Comparison of ENCODE assay signal across 19 cellular contexts in genomic region chr2:201413552-201413951, GRCh38. TPM values are rescaled to one million over a fixed set of nuclear protein-coding genes. Genes with fewer than 3 reads are reported as not detected.
DNase-seq lines count a peak whose midpoint lies in the region; ATAC-seq, FAIRE-seq and TF ChIP-seq lines count a peak whose summit lies in the region.
"Had no signal": no experiment of that assay in that cellular context is flagged by ENCODE, and none has a peak within 500 bp of the region (broad histone marks: within the 10 kb centered on the region; RNA-seq: fewer than 3 reads in every experiment).

No MANE protein-coding gene starts in this region.

- no peak for FAIRE-seq in K562 (lab: Jason Lieb, UNC)
- FAIRE-seq: colon, TTC549, urothelium cell line had no signal

- no peak for TF ChIP-seq RAD21 in K562 (CRISPR knock-in tag; conservative IDR thresholded peaks at IDR 0.05 in 1 of 2, IDR thresholded peaks at IDR 0.05 in 1 of 2)

- no peaks in the 10 kb centered on the region for H3K9me3 Mint-ChIP-seq in WTC11
- H3K9me3 Mint-ChIP-seq: activated T-cell treated with anti-CD3 and anti-CD28 coated beads, Interleukin-2, amount 50 U/mL, for 72 hours had no signal

- peak overlapping the region in 8 of 11 experiments; percentile 28 to 65 (median 48); a peak in 13 of 22 replicates for H3K27ac ChIP-seq in BLaER1 treated with 17β-estradiol and CSF1 and Interleukin-3, amounts not matched to agents 10 nM and 100 nM
- H3K27ac ChIP-seq in K562 (ENCODE audit: extremely low read depth, low read depth, low read length) (no peak overlapping the region), osteoblast (ENCODE audit: low read depth, low read length) (no peak overlapping the region)
- H3K27ac ChIP-seq: SK-N-MC had no signal

- no peaks in the 10 kb centered on the region for H3K9me1 ChIP-seq in K562 (ENCODE audit: control insufficient read depth, insufficient read depth, low read length)

- DNase-seq in K562 (ENCODE audit: extremely low read depth in 1 of 4, low spot score in 3 of 4) (no peak), osteoblast (ENCODE audit: insufficient read length, low spot score, missing footprints) (no peak), T-helper 1 cell (no peak), WTC11 (ENCODE audit: low spot score) (no peak), OCI-M2 (lab: John Stamatoyannopoulos, UW; ENCODE audit: unreplicated experiment) (no peak), posterior cingulate gyrus (no peak)
- DNase-seq: activated CD4-positive, alpha-beta T cell treated with anti-CD3 and anti-CD28 coated beads, Interleukin-2, amount 50 U/mL, for 48 hours; activated T-cell treated with anti-CD3 and anti-CD28 coated beads, Interleukin-2, amount 50 U/mL, for 72 hours; DMS 273 treated with DMSO at 0.1 percent for 48 hours; islet precursor cell; NCI-H2029 treated with DMSO at 0.1 percent for 48 hours; NCI-H510A treated with DMSO at 0.1 percent for 48 hours; stimulated activated naive B cell treated with anti-CD40 and anti-IgM and Interleukin-4, amounts not matched to agents 10 μg/mL and 1 μg/mL and 100 μg/mL, for 72 hours had no signal

- H3K27me3 ChIP-seq in BLaER1 treated with 17β-estradiol and CSF1 and Interleukin-3, amounts not matched to agents 10 nM and 100 nM, result no peaks in the 10 kb centered on the region
- H3K27me3 ChIP-seq in K562 (ENCODE audit: control insufficient read depth in 2 of 2, insufficient read depth in 2 of 2, low read length in 2 of 2) (no peaks in the 10 kb centered on the region), osteoblast (ENCODE audit: insufficient read depth, low read length) (no peaks in the 10 kb centered on the region)

- peak overlapping the region; percentile 12; the same call in 1 of the 2 replicates for H2AFZ ChIP-seq in K562 (ENCODE audit: low read depth, low read length)
- H2AFZ ChIP-seq in osteoblast (ENCODE audit: low read length), result no peak overlapping the region

- TF ChIP-seq EP300 in K562 (IDR thresholded peaks at IDR 0.05; ENCODE audit: low read length), result no peak

- H3K79me2 ChIP-seq in K562 (ENCODE audit: control insufficient read depth, insufficient read depth, low read length), result peaks cover 9% of the 10 kb centered on the region; the same call in 1 of the 3 replicates
- H3K79me2 ChIP-seq in osteoblast (ENCODE audit: insufficient read depth, low read length), result peaks cover 73% of the 10 kb centered on the region

- H3K4me2 ChIP-seq in BLaER1 treated with 17β-estradiol and CSF1 and Interleukin-3, amounts not matched to agents 10 nM and 100 nM, result peak overlapping the region; percentile 58 to 91 (median 76)
- H3K4me2 ChIP-seq in K562 (ENCODE audit: insufficient read depth, low read length) (no peak overlapping the region), osteoblast (ENCODE audit: insufficient read depth, low read length) (peak overlapping the region; percentile 65)

- peaks cover 29 to 54% (median 44%) of the 10 kb centered on the region in 10 experiments for H3K4me1 ChIP-seq in BLaER1 treated with 17β-estradiol and CSF1 and Interleukin-3, amounts not matched to agents 10 nM and 100 nM
- H3K4me1 ChIP-seq in K562 (replicated peaks in 1 of 2; ENCODE audit: control insufficient read depth in 2 of 2, insufficient read depth in 2 of 2, low read length in 2 of 2), result peaks cover 0 to 11% of the 10 kb centered on the region in 2 experiments; a peak in 2 of 5 replicates
- H3K4me1 ChIP-seq in osteoblast (ENCODE audit: insufficient read depth, low read length), result peaks cover 51% of the 10 kb centered on the region

- CTCF ChIA-PET in K562 (lab: Yijun Ruan, JAX; ENCODE audit: low intra/inter-chr PET ratio), result no interaction called here
- CTCF ChIA-PET in WTC11 (lab: Charles Lee), result no interaction called here

- 46% methylated on average over 4 of the region's 4 CpGs for WGBS in K562 (ENCODE audit: insufficient coverage, low coverage, missing lambda C conversion rate)

- TF ChIP-seq POLR2A in K562 (conservative IDR thresholded peaks at IDR 0.05), result no peak

- in situ Hi-C loops in K562 (cut with MboI), result no loop called here

- no peak overlapping the region for H3K4me3 Mint-ChIP-seq in WTC11
- H3K4me3 Mint-ChIP-seq: activated T-cell treated with anti-CD3 and anti-CD28 coated beads, Interleukin-2, amount 50 U/mL, for 72 hours; stimulated activated naive B cell treated with anti-CD40 and anti-IgM and Interleukin-4, amounts not matched to agents 10 μg/mL and 1 μg/mL and 100 μg/mL, for 72 hours had no signal

- peak overlapping the region in 3 of 10 experiments; percentile 27 to 44 (median 40); a peak in 5 of 20 replicates for H3K4me3 ChIP-seq in BLaER1 treated with 17β-estradiol and CSF1 and Interleukin-3, amounts not matched to agents 10 nM and 100 nM
- H3K4me3 ChIP-seq in K562, result no peak overlapping the region
- H3K4me3 ChIP-seq in osteoblast (ENCODE audit: insufficient read depth, low read length), result no peak overlapping the region
- H3K4me3 ChIP-seq: SK-N-MC had no signal

- POLR2A ChIA-PET in K562 (lab: Yijun Ruan, JAX), result interaction anchor here (1.2 to 1.4 kb wide), 3 partner anchors 8 to 27 kb away, joined by 3 to 5 read pairs (median 4); no protein-coding TSS in a partner anchor
- POLR2A ChIA-PET in WTC11 (lab: Charles Lee), result no interaction called here

- H3K27ac Mint-ChIP-seq in WTC11, result no peak overlapping the region
- H3K27ac Mint-ChIP-seq: activated T-cell treated with anti-CD3 and anti-CD28 coated beads, Interleukin-2, amount 50 U/mL, for 72 hours; stimulated activated naive B cell treated with anti-CD40 and anti-IgM and Interleukin-4, amounts not matched to agents 10 μg/mL and 1 μg/mL and 100 μg/mL, for 72 hours had no signal

- peak overlapping the region in 3 of 11 experiments; percentile 44 to 55 (median 54); a peak in 4 of 22 replicates for H3K9ac ChIP-seq in BLaER1 treated with 17β-estradiol and CSF1 and Interleukin-3, amounts not matched to agents 10 nM and 100 nM
- no peak overlapping the region for H3K9ac ChIP-seq in K562 (ENCODE audit: insufficient read depth in 1 of 2, low read depth in 2 of 2, low read length in 2 of 2)

- H3K4me1 Mint-ChIP-seq in WTC11, result peaks cover under 1% of the 10 kb centered on the region; the same call in 1 of the 2 replicates

- H3K36me3 Mint-ChIP-seq in WTC11, result no peaks in the 10 kb centered on the region

- BruUV-seq in K562 (replicated peaks; lab: Mats Ljungman, UMichigan), result no TSS peak

- H3K36me3 ChIP-seq in BLaER1 treated with 17β-estradiol and CSF1 and Interleukin-3, amounts not matched to agents 10 nM and 100 nM, result peaks cover 10 to 42% (median 19%) of the 10 kb centered on the region in 11 experiments; a peak in 18 of 22 replicates
- no peaks in the 10 kb centered on the region for H3K36me3 ChIP-seq in K562 (ENCODE audit: control insufficient read depth, insufficient read depth, low read length)
- H3K36me3 ChIP-seq in osteoblast (ENCODE audit: insufficient read depth, low read length), result no peaks in the 10 kb centered on the region

- intact Hi-C loops in K562 (cut with micrococcal nuclease), result no loop called here
- intact Hi-C loops in posterior cingulate gyrus (cut with DNase I), result no loop called here

- no peaks in the 10 kb centered on the region for H3K27me3 Mint-ChIP-seq in WTC11 (ENCODE audit: low read depth)
- H3K27me3 Mint-ChIP-seq: stimulated activated naive B cell treated with anti-CD40 and anti-IgM and Interleukin-4, amounts not matched to agents 10 μg/mL and 1 μg/mL and 100 μg/mL, for 72 hours had no signal

- peak; percentile 19 for ATAC-seq in GM21360 (IDR thresholded peaks at IDR 0.05; ENCODE audit: unreplicated experiment)
- peak; percentile 54; the same call in 2 of the 3 replicates for ATAC-seq in K562
- no peak for ATAC-seq in WTC11

- H3K9me3 ChIP-seq in BLaER1 treated with 17β-estradiol and CSF1 and Interleukin-3, amounts not matched to agents 10 nM and 100 nM (replicated peaks in 1 of 11), result peaks cover 10 to 27% (median 22%) of the 10 kb centered on the region in 11 experiments; a peak in 19 of 22 replicates
- H3K9me3 ChIP-seq in K562 (replicated peaks; ENCODE audit: control insufficient read depth, insufficient read depth, low read depth, low read length) (no peaks in the 10 kb centered on the region), osteoblast (ENCODE audit: low read depth, low read length) (no peaks in the 10 kb centered on the region)

- H4K20me1 ChIP-seq in BLaER1 treated with 17β-estradiol and CSF1 and Interleukin-3, amounts not matched to agents 10 nM and 100 nM, result peaks cover 0 to 22% (median 0%) of the 10 kb centered on the region in 11 experiments; a peak in 3 of 22 replicates
- H4K20me1 ChIP-seq in K562 (replicated peaks; ENCODE audit: control insufficient read depth, insufficient read depth, low read length), result no peaks in the 10 kb centered on the region
- H4K20me1 ChIP-seq in osteoblast (ENCODE audit: insufficient read depth, low read length), result no peaks in the 10 kb centered on the region

- TF ChIP-seq CTCF in K562 (IDR thresholded peaks at IDR 0.05 in 2 of 3, conservative IDR thresholded peaks at IDR 0.05 in 1 of 3; ENCODE audit: insufficient read depth in 2 of 3, low read depth in 1 of 3, low read length in 3 of 3) (no peak), osteoblast (IDR thresholded peaks at IDR 0.05; ENCODE audit: extremely low read depth, low read depth, low read length) (no peak), WTC11 (IDR thresholded peaks at IDR 0.05) (no peak)

RNA-seq across cellular contexts. Expression of gene TRAK2, which starts 37.7 kb away (rescaled TPM):
- 19.4 and 45.0 TPM in 2 replicates for total RNA-seq in K562 (2011; cell fraction: chromatin; rRNA removed; ENCODE audit: low replicate concordance)
- total RNA-seq in K562 (2011; cell fraction: nucleolus; rRNA removed), result 7.0 and 10.0 TPM in 2 replicates
- total RNA-seq in K562 (2011; cell fraction: nucleoplasm; rRNA removed), result 16.4 and 22.6 TPM in 2 replicates
- total RNA-seq in K562 (2014; rRNA removed), result 4.8 and 4.9 TPM in 2 replicates
- total RNA-seq in K562 (2014; rRNA removed; fragmentation: Illumina TruSeq; extraction: Trizol), result 10.4 and 11.0 TPM in 2 replicates
- 7.1 and 7.3 TPM in 2 replicates for total RNA-seq in K562 (2015; rRNA removed; fragmentation: Illumina TruSeq; extraction: Trizol)
- total RNA-seq in K562 (2021), result 8.5 and 8.6 TPM in 2 replicates
- 8.1 and 9.0 TPM in 2 replicates for polyA plus RNA-seq in K562 (2011; rRNA removed)
- polyA plus RNA-seq in K562 (2011; cell fraction: cytosol; rRNA removed), result 2.4 and 4.6 TPM in 2 replicates
- 11.1 and 18.4 TPM in 2 replicates for polyA plus RNA-seq in K562 (2011; cell fraction: nucleus; rRNA removed)
- polyA plus RNA-seq in K562 (2012), result 4.5 and 18.2 TPM in 2 replicates
- polyA plus RNA-seq in K562 (2014; fragmentation: Illumina TruSeq; extraction: Trizol), result 7.9 and 9.3 TPM in 2 replicates
- 1 to 10 TPM; 3.4 to 5.6 TPM for polyA plus RNA-seq in K562 (2014; fragmentation: Nextera tagmentation; extraction: Ambion mirVana)
- 6.5 and 6.7 TPM in 2 replicates for polyA plus RNA-seq in K562 (2014; rRNA removed)
- 22.7 and 29.0 TPM in 2 replicates for polyA minus RNA-seq in K562 (2011; rRNA and poly(A)+ RNA removed)
- polyA minus RNA-seq in K562 (2011; cell fraction: cytosol; rRNA and poly(A)+ RNA removed), result 2.9 and 6.2 TPM in 2 replicates
- polyA minus RNA-seq in K562 (2011; cell fraction: nucleus; rRNA and poly(A)+ RNA removed), result 13.2 and 36.2 TPM in 2 replicates
- total RNA-seq in osteoblast, result 56.8 and 66.3 TPM in 2 replicates
- 9.4 to 12.8 TPM (median 10.5 TPM) in 3 replicates for total RNA-seq in WTC11 (2021)

RNA-seq across cellular contexts. Expression of gene STRADB, which starts 38.0 kb away (rescaled TPM):
- 9.3 and 17.8 TPM in 2 replicates for total RNA-seq in K562 (2011; cell fraction: chromatin; rRNA removed; ENCODE audit: low replicate concordance)
- 3.2 and 4.6 TPM in 2 replicates for total RNA-seq in K562 (2011; cell fraction: nucleolus; rRNA removed)
- total RNA-seq in K562 (2011; cell fraction: nucleoplasm; rRNA removed), result 8.6 and 15.1 TPM in 2 replicates
- total RNA-seq in K562 (2014; rRNA removed), result 10.1 and 12.2 TPM in 2 replicates
- 26.4 and 27.6 TPM in 2 replicates for total RNA-seq in K562 (2014; rRNA removed; fragmentation: Illumina TruSeq; extraction: Trizol)
- total RNA-seq in K562 (2015; rRNA removed; fragmentation: Illumina TruSeq; extraction: Trizol), result 28.6 and 30.6 TPM in 2 replicates
- 15.7 and 16.5 TPM in 2 replicates for total RNA-seq in K562 (2021)
- polyA plus RNA-seq in K562 (2011; rRNA removed), result 21.3 and 22.0 TPM in 2 replicates
- polyA plus RNA-seq in K562 (2011; cell fraction: cytosol; rRNA removed), result 5.8 and 13.3 TPM in 2 replicates
- 9.0 and 16.4 TPM in 2 replicates for polyA plus RNA-seq in K562 (2011; cell fraction: nucleus; rRNA removed)
- polyA plus RNA-seq in K562 (2012), result 18.4 and 29.0 TPM in 2 replicates
- 22.4 and 27.5 TPM in 2 replicates for polyA plus RNA-seq in K562 (2014; fragmentation: Illumina TruSeq; extraction: Trizol)
- 1 to 10 TPM; 6.9 to 9.1 TPM for polyA plus RNA-seq in K562 (2014; fragmentation: Nextera tagmentation; extraction: Ambion mirVana)
- 11.3 and 21.0 TPM in 2 replicates for polyA plus RNA-seq in K562 (2014; rRNA removed)
- polyA minus RNA-seq in K562 (2011; rRNA and poly(A)+ RNA removed), result 15.7 and 16.3 TPM in 2 replicates
- polyA minus RNA-seq in K562 (2011; cell fraction: cytosol; rRNA and poly(A)+ RNA removed), result 6.3 and 11.7 TPM in 2 replicates
- polyA minus RNA-seq in K562 (2011; cell fraction: nucleus; rRNA and poly(A)+ RNA removed), result 3.6 and 8.8 TPM in 2 replicates
- total RNA-seq in osteoblast, result 43.1 and 55.7 TPM in 2 replicates
- 35.4 to 37.4 TPM (median 36.7 TPM) in 3 replicates for total RNA-seq in WTC11 (2021)

RNA-seq across cellular contexts. Expression of gene FLACC1, which starts 56.4 kb away (rescaled TPM):
- 0.19 and 2.0 TPM in 2 replicates for total RNA-seq in K562 (2011; cell fraction: chromatin; rRNA removed; ENCODE audit: low replicate concordance)
- not detected in 2 replicates for total RNA-seq in K562 (2011; cell fraction: nucleolus; rRNA removed)
- not detected in 2 replicates for total RNA-seq in K562 (2011; cell fraction: nucleoplasm; rRNA removed)
- total RNA-seq in K562 (2014; rRNA removed), result 0.20 and 0.68 TPM in 2 replicates
- total RNA-seq in K562 (2014; rRNA removed; fragmentation: Illumina TruSeq; extraction: Trizol), result 0.22 and 0.61 TPM in 2 replicates
- 0.07 and 0.53 TPM in 2 replicates for total RNA-seq in K562 (2015; rRNA removed; fragmentation: Illumina TruSeq; extraction: Trizol)
- 0.20 and 0.35 TPM in 2 replicates for total RNA-seq in K562 (2021)
- polyA plus RNA-seq in K562 (2011; rRNA removed), result 0.41 TPM in 1 of 2 replicates, not detected in the other
- polyA plus RNA-seq in K562 (2011; cell fraction: cytosol; rRNA removed), result not detected in 2 replicates
- 0.07 and 0.81 TPM in 2 replicates for polyA plus RNA-seq in K562 (2011; cell fraction: nucleus; rRNA removed)
- 0.08 and 0.47 TPM in 2 replicates for polyA plus RNA-seq in K562 (2012)
- polyA plus RNA-seq in K562 (2014; fragmentation: Illumina TruSeq; extraction: Trizol), result 0.26 and 0.27 TPM in 2 replicates
- polyA plus RNA-seq in K562 (2014; fragmentation: Nextera tagmentation; extraction: Ambion mirVana), result under 1 TPM in 1 of 2 experiments, not detected in 1; 0.10 TPM
- polyA plus RNA-seq in K562 (2014; rRNA removed), result 0.09 and 0.20 TPM in 2 replicates
- polyA minus RNA-seq in K562 (2011; rRNA and poly(A)+ RNA removed), result 0.48 TPM in 1 of 2 replicates, not detected in the other
- not detected in 2 replicates for polyA minus RNA-seq in K562 (2011; cell fraction: cytosol; rRNA and poly(A)+ RNA removed)
- polyA minus RNA-seq in K562 (2011; cell fraction: nucleus; rRNA and poly(A)+ RNA removed), result 0.27 and 0.44 TPM in 2 replicates
- total RNA-seq in osteoblast, result 0.72 and 1.5 TPM in 2 replicates
- 0.17 to 0.62 TPM (median 0.23 TPM) in 3 replicates for total RNA-seq in WTC11 (2021)

Comparison
In these comparisons a context has a peak if more than half of its experiments do, and no peak if none do; other contexts are left out.
1. H3K27ac ChIP-seq: peak in BLaER1 treated with 17β-estradiol and CSF1 and Interleukin-3, amounts not matched to agents 10 nM and 100 nM (8 of 11); none in K562 (single experiment) and osteoblast (single experiment).